1 cellular context compared by ENCODE assay signal in genomic region chr10:91412688-91413087, GRCh38.
TF ChIP-seq lines count a peak whose summit lies in the region.

No MANE protein-coding gene starts in this region.

TF ChIP-seq in H1, 55 proteins besides CTCF, POLR2A, EP300 and RAD21:
- 0 out of 2 replicates have a peak, but pooled peaks have one; percentile 8 for TF ChIP-seq TEAD4 (IDR thresholded peaks at IDR 0.05; ENCODE audit: low read depth, low read length)
- TF ChIP-seq POLR2AphosphoS5 (IDR thresholded peaks at IDR 0.05; ENCODE audit: low read depth, low read length), result no peak
